7 cellular contexts compared by ENCODE assay signal in the genomic region with DNA sequence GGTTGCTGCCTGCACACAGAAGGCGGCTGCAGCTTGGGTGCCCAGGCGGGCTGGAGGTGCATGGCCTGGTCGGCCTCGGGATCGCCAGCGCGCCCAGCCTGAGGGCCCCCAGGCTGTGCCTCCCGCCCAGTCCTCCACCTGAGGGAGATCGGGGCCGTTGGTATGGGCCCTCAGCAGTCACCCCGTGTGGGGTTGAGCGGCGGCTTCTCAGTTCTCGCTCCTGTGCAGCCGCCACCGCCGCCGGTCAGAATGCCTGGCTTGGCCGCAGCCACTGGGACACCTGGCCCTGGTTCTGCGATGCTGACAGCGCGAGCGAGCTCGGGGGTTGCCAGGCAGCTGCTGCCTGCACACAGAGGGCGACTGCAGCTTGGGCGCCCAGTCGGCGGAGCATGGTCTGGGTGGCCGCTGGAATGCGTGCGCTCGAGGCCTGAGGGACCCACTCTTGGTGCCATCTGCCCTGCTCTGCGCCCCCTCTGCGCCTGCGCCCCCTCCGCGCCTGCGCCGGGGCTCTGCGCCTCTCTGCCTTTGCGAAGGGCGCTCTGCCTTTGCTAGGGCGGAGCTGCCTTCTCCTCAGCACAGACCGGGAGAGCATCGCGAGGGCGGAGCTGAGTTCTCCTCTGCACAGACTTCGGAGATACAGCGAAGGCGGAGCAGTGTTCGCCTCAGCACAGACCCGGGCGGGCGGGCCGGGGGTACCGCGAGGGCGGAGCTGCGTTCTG.
DNase-seq lines count a peak whose midpoint lies in the region; ATAC-seq and TF ChIP-seq lines count a peak whose summit lies in the region.
"Not testable (repeated sequence)": the region's sequence is repeated elsewhere in the genome, so short reads cannot be mapped to it uniquely, and the experiment has no call there.

No MANE protein-coding gene starts in this region.

- not testable (repeated sequence) for H3K27me3 ChIP-seq in MG63; duodenal mucosa (ENCODE audit: control insufficient read depth in 1 of 2, insufficient read depth in 2 of 2, low read length in 2 of 2)
- peaks cover 0 to 21% (median 6%) of the 10 kb centered on the region in 7 donors for H3K27me3 ChIP-seq in spleen (replicated peaks in 1 of 7)

- H3K4me3 ChIP-seq in MG63 (peak overlapping the region; percentile 51), duodenal mucosa (ENCODE audit: low read depth in 1 of 2, low read length in 2 of 2) (peak overlapping the region; percentile 29 to 68), spleen (peak overlapping the region in 7 of 8 donors; percentile 39 to 82 (median 57))

- not testable (repeated sequence) for H3K9ac ChIP-seq in duodenal mucosa (ENCODE audit: low read depth in 1 of 2, low read length in 2 of 2)

- H3K36me3 ChIP-seq in MG63; duodenal mucosa (ENCODE audit: control insufficient read depth in 1 of 2, insufficient read depth in 2 of 2, low read length in 2 of 2); spleen: not testable (repeated sequence)

- not testable (repeated sequence) for H3K4me1 ChIP-seq in duodenal mucosa (ENCODE audit: control insufficient read depth in 1 of 2, insufficient read depth in 2 of 2, low read length in 2 of 2); spleen

- TF ChIP-seq POLR2A in GM18526 (IDR thresholded peaks at IDR 0.05; ENCODE audit: extremely low read depth, insufficient read length) (peak; percentile 56), spleen (IDR thresholded peaks at IDR 0.05) (peak in 1 of 3 donors; percentile 74)

- DNase-seq in MG63: peak; percentile 80
- DNase-seq in activated CD8-positive, alpha-beta memory T cell treated with anti-CD3 and anti-CD28 coated beads, Interleukin-2, amount 50 U/mL, for 24 hours (ENCODE audit: extremely low read depth): peak; percentile 44
- peak; percentile 91 for DNase-seq in left kidney (ENCODE audit: low read depth, low spot score)
- DNase-seq in spleen: peak; percentile 97

- H3K9me3 ChIP-seq in MG63; duodenal mucosa (ENCODE audit: control insufficient read depth in 1 of 2, low read length in 2 of 2); spleen: not testable (repeated sequence)

- intact Hi-C loops in spleen (cut with DNase I; ENCODE audit: low total_unique reads): not testable (repeated sequence)

- not testable (repeated sequence) for TF ChIP-seq CTCF in spleen (IDR thresholded peaks at IDR 0.05 in 8 of 11, conservative IDR thresholded peaks at IDR 0.05 in 3 of 11)

- ATAC-seq in HG02678 (IDR thresholded peaks at IDR 0.05; ENCODE audit: unreplicated experiment): peak; percentile 100

- not testable (repeated sequence) for H3K27ac ChIP-seq in duodenal mucosa (ENCODE audit: low read depth, low read length)
- peak overlapping the region in 6 of 8 donors; percentile 29 to 74 (median 66) for H3K27ac ChIP-seq in spleen

- WGBS in spleen, 5 donors: 0 to 11% (median 8%) methylated on average over 2 to 49 of the region's 59 CpGs

Comparison
In these comparisons a context has a peak if more than half of its experiments do, and no peak if none do; other contexts are left out.
1. DNase-seq: peak in every context shown above with its lines; median percentile 97 in spleen; 91 in left kidney; 80 in MG63; 44 in activated CD8-positive, alpha-beta memory T cell treated with anti-CD3 and anti-CD28 coated beads, Interleukin-2, amount 50 U/mL, for 24 hours.